Comparison of ENCODE assay signal across 7 cellular contexts in genomic region chr2:30252723-30253688, GRCh38. TPM values are rescaled to one million over a fixed set of nuclear protein-coding genes. Genes with fewer than 3 reads are reported as not detected.
DNase-seq lines count a peak whose midpoint lies in the region; ATAC-seq and TF ChIP-seq lines count a peak whose summit lies in the region.

No MANE protein-coding gene starts in this region.

- H3K9me3 Mint-ChIP-seq in nephron: no peaks in the 10 kb centered on the region

- H3K27me3 ChIP-seq in KMS-11 (ENCODE audit: insufficient read depth, low read depth) (no peaks in the 10 kb centered on the region), tibial nerve (no peaks in the 10 kb centered on the region)

- no peak for ATAC-seq in HG03175 (IDR thresholded peaks at IDR 0.05; ENCODE audit: unreplicated experiment)
- no peak for ATAC-seq in HG03469 (IDR thresholded peaks at IDR 0.05; ENCODE audit: unreplicated experiment)

- WGBS in tibial nerve, 2 donors: 16 to 27% methylated on average over 7 of the region's 7 CpGs

- H3K36me3 ChIP-seq in KMS-11 (ENCODE audit: insufficient read depth) (no peaks in the 10 kb centered on the region), tibial nerve (no peaks in the 10 kb centered on the region)

- H4K20me1 ChIP-seq in KMS-11 (ENCODE audit: insufficient read depth): no peaks in the 10 kb centered on the region

- no peaks in the 10 kb centered on the region for H3K27me3 Mint-ChIP-seq in nephron (ENCODE audit: low read depth)

- no peak for TF ChIP-seq POLR2A in tibial nerve (IDR thresholded peaks at IDR 0.05)

- H3K9ac ChIP-seq in KMS-11: peak overlapping the region; percentile 85

- peak overlapping the region; percentile 99 for H3K27ac ChIP-seq in KMS-11
- peak overlapping the region in 3 of 4 donors; percentile 21 to 69 (median 34) for H3K27ac ChIP-seq in tibial nerve

- peaks cover 66% of the 10 kb centered on the region for H3K4me1 Mint-ChIP-seq in nephron

- DNase-seq in activated CD4-positive, alpha-beta T cell treated with anti-CD3 and anti-CD28 coated beads, Interleukin-2, amount 50 U/mL, for 48 hours: peak; percentile 66 to 75
- DNase-seq in epithelial cell of proximal tubule (ENCODE audit: low read depth) (peak; percentile 53), tibial nerve (ENCODE audit: low spot score in 2 of 2) (no peak)

- peak in 1 of 2 donors; percentile 77 for TF ChIP-seq EP300 in tibial nerve (IDR thresholded peaks at IDR 0.05)

- H3K27ac Mint-ChIP-seq in nephron: peak overlapping the region; percentile 72 to 94 (median 74)

- H3K4me3 ChIP-seq in KMS-11 (IDR thresholded peaks at IDR 0.05; ENCODE audit: insufficient read depth, low read depth, low read length) (no peak overlapping the region), epithelial cell of proximal tubule (ENCODE audit: low read depth, low read length) (no peak overlapping the region), tibial nerve (no peak overlapping the region)

- no peak overlapping the region for H3K4me3 Mint-ChIP-seq in nephron

- peak overlapping the region; percentile 60 for H3K4me2 ChIP-seq in KMS-11

- no peaks in the 10 kb centered on the region for H3K9me3 ChIP-seq in tibial nerve

- H3K79me2 ChIP-seq in KMS-11 (ENCODE audit: insufficient read depth, low read depth): no peaks in the 10 kb centered on the region

- TF ChIP-seq CTCF in KMS-11 (conservative IDR thresholded peaks at IDR 0.05; ENCODE audit: low read depth, low read length) (no peak), epithelial cell of proximal tubule (conservative IDR thresholded peaks at IDR 0.05; ENCODE audit: low read depth, low read length) (no peak), nephron (IDR thresholded peaks at IDR 0.05; ENCODE audit: unreplicated experiment in 3 of 3) (no peak), tibial nerve (IDR thresholded peaks at IDR 0.05) (no peak)

- peaks cover 22% of the 10 kb centered on the region for H3K36me3 Mint-ChIP-seq in nephron (ENCODE audit: low read depth)

- H3K4me1 ChIP-seq in KMS-11 (ENCODE audit: low read depth, poor library complexity, severe bottlenecking) (peaks cover 55% of the 10 kb centered on the region), tibial nerve (peaks cover 0 to 19% (median 9%) of the 10 kb centered on the region in 4 donors)

- peak overlapping the region; percentile 55 for H2AFZ ChIP-seq in KMS-11 (ENCODE audit: low read depth)

RNA-seq across cellular contexts. Expression of gene LBH, which starts 21.7 kb away (rescaled TPM):
- total RNA-seq in epithelial cell of proximal tubule (18.0 and 33.9 TPM in 2 replicates), tibial nerve (10 to 100 TPM; 12.7 to 31.6 (median 21.5) TPM)

Comparison
In these comparisons a context has a peak if more than half of its experiments do, and no peak if none do; other contexts are left out.
1. DNase-seq: peak in activated CD4-positive, alpha-beta T cell treated with anti-CD3 and anti-CD28 coated beads, Interleukin-2, amount 50 U/mL, for 48 hours (2 of 2) and epithelial cell of proximal tubule (single experiment); none in tibial nerve (0 of 2).